10 cellular contexts compared by ENCODE assay signal in genomic region chr12:11727133-11727664, GRCh38.
DNase-seq lines count a peak whose midpoint lies in the region; ATAC-seq and TF ChIP-seq lines count a peak whose summit lies in the region.
"Had no signal": no experiment of that assay in that cellular context is flagged by ENCODE, and none has a peak within 500 bp of the region (broad histone marks: within the 10 kb centered on the region; RNA-seq: fewer than 3 reads in every experiment).

No MANE protein-coding gene starts in this region.

- H3K4me3 ChIP-seq in BLaER1 (no peak overlapping the region), OCI-LY3 (ENCODE audit: low read length) (peak overlapping the region; percentile 18; the same call in 1 of the 2 replicates)
- H3K4me3 ChIP-seq: right atrium auricular region had no signal

- H3K9me3 ChIP-seq in BLaER1 (peaks cover 15% of the 10 kb centered on the region; the same call in 1 of the 2 replicates), OCI-LY3 (ENCODE audit: insufficient read depth, low read length) (no peaks in the 10 kb centered on the region)
- H3K9me3 ChIP-seq: right atrium auricular region had no signal

- H4K20me1 ChIP-seq in BLaER1, result peaks cover 43% of the 10 kb centered on the region
- peaks cover 19% of the 10 kb centered on the region; the same call in 1 of the 2 replicates for H4K20me1 ChIP-seq in OCI-LY3 (ENCODE audit: insufficient read depth, low read length)

- H3K79me2 ChIP-seq in OCI-LY3 (ENCODE audit: low read length), result peaks cover 80% of the 10 kb centered on the region

- H3K36me3 ChIP-seq in BLaER1 (peaks cover 31% of the 10 kb centered on the region), OCI-LY3 (replicated peaks; ENCODE audit: low read depth, low read length) (peaks cover 9% of the 10 kb centered on the region)
- H3K36me3 ChIP-seq: right atrium auricular region had no signal

- H3K9ac ChIP-seq in BLaER1 (0 out of 2 replicates have a peak overlapping the region, but pooled peaks have one; percentile 31), OCI-LY3 (ENCODE audit: low read length) (peak overlapping the region; percentile 92)

- H3K4me1 ChIP-seq in BLaER1, result peaks cover 85% of the 10 kb centered on the region
- H3K4me1 ChIP-seq in OCI-LY3 (ENCODE audit: low read length), result peaks cover 99% of the 10 kb centered on the region

- DNase-seq in activated T-helper 9 cell treated with anti-CD3 and anti-CD28 coated beads, Interleukin-2, amount 50 U/mL, for 16 hours (ENCODE audit: low read depth), result peak; percentile 25
- peak; percentile 74 for DNase-seq in occipital lobe (lab: John Stamatoyannopoulos, UW)
- no peak for DNase-seq in DMS79 (lab: John Stamatoyannopoulos, UW)
- no peak for DNase-seq in NCI-H69 (lab: John Stamatoyannopoulos, UW)
- DNase-seq in LoVo (ENCODE audit: low spot score), result no peak
- DNase-seq: C1 segment of cervical spinal cord had no signal

- H2AFZ ChIP-seq in OCI-LY3 (ENCODE audit: low read depth, low read length), result no peak overlapping the region

- H3K27me3 ChIP-seq in BLaER1 (no peaks in the 10 kb centered on the region), OCI-LY3 (ENCODE audit: low read depth, low read length) (no peaks in the 10 kb centered on the region)
- H3K27me3 ChIP-seq: right atrium auricular region had no signal

- no peak for TF ChIP-seq CTCF in OCI-LY3 (IDR thresholded peaks at IDR 0.05; ENCODE audit: low read depth, low read length)

- H3K4me2 ChIP-seq in BLaER1 (peak overlapping the region; percentile 82), OCI-LY3 (ENCODE audit: low read length) (peak overlapping the region; percentile 84)

- H3K27ac ChIP-seq in BLaER1, result peak overlapping the region; percentile 41
- H3K27ac ChIP-seq in OCI-LY3 (ENCODE audit: low read length), result peak overlapping the region; percentile 94
- H3K27ac ChIP-seq: right atrium auricular region had no signal

- ATAC-seq in esophagus mucosa, result no peak

Comparison
In these comparisons a context has a peak if more than half of its experiments do, and no peak if none do; other contexts are left out.
1. DNase-seq: peak in activated T-helper 9 cell treated with anti-CD3 and anti-CD28 coated beads, Interleukin-2, amount 50 U/mL, for 16 hours (single experiment) and occipital lobe (single experiment); none in DMS79 (single experiment), NCI-H69 (single experiment) and LoVo (single experiment).